ENCODE assay signal across 33 cellular contexts in genomic region chr11:1108246-1108900, GRCh38. TPM values are rescaled to one million over a fixed set of nuclear protein-coding genes. Genes with fewer than 3 reads are reported as not detected.
"Had no signal": no experiment of that assay in that cellular context is flagged by ENCODE, and none has a peak within 500 bp of the region (broad histone marks: within the 10 kb centered on the region; RNA-seq: fewer than 3 reads in every experiment).

No MANE protein-coding gene starts in this region.

- FAIRE-seq: endometrium, endothelial cell of umbilical vein had no signal

- H3K9me3 ChIP-seq: body of pancreas, colonic mucosa, esophagus squamous epithelium, gastroesophageal sphincter had no signal

- H3K4me3 ChIP-seq: body of pancreas, colonic mucosa, esophagus squamous epithelium, gastroesophageal sphincter had no signal

- ATAC-seq: activated CD4-positive, CD25-positive, alpha-beta regulatory T cell treated with anti-CD3 and anti-CD28 coated beads, Interleukin-2, amount 50 U/mL, for 24 hours; activated CD8-positive, alpha-beta T cell treated with anti-CD3 and anti-CD28 coated beads for 36 hours; activated T-cell treated with anti-CD3 and anti-CD28 coated beads, Interleukin-2, amount 50 U/mL, for 4 hours; activated T-helper 17 cell treated with anti-CD3 and anti-CD28 coated beads, Interleukin-2, amount 50 U/mL, for 72 hours; body of pancreas; gastroesophageal sphincter; T-helper 17 cell had no signal

- H3K27me3 ChIP-seq: colonic mucosa had no signal

- H3K36me3 ChIP-seq: colonic mucosa, esophagus squamous epithelium, gastroesophageal sphincter, WERI-Rb-1 had no signal

- H3K27ac ChIP-seq: body of pancreas, colonic mucosa, epithelial cell of prostate, esophagus squamous epithelium, gastroesophageal sphincter, WERI-Rb-1 had no signal

- H3K4me1 ChIP-seq: body of pancreas, colonic mucosa, esophagus squamous epithelium, gastroesophageal sphincter had no signal

- DNase-seq: activated B cell treated with CpG ODN at 0.5 μM for 24 hours; activated CD4-positive, alpha-beta T cell treated with anti-CD3 and anti-CD28 coated beads for 48 hours; activated CD4-positive, alpha-beta T cell treated with anti-CD3 and anti-CD28 coated beads, Interleukin-2, amount 50 U/mL, for 1 hour; activated CD4-positive, alpha-beta T cell treated with anti-CD3 and anti-CD28 coated beads, Interleukin-2, amount 50 U/mL, for 48 hours; activated CD8-positive, alpha-beta memory T cell treated with anti-CD3 and anti-CD28 coated beads for 24 hours; activated CD8-positive, alpha-beta T cell treated with anti-CD3 and anti-CD28 coated beads for 36 hours; activated effector memory CD4-positive, alpha-beta T cell treated with Interleukin-2 at 50 U/mL for 16 hours; activated gamma-delta T cell treated with Interleukin-2 at 50 U/mL for 16 hours; activated naive CD4-positive, alpha-beta T cell treated with anti-CD3 and anti-CD28 coated beads, Interleukin-2, amount 50 U/mL, for 16 hours; activated naive CD4-positive, alpha-beta T cell treated with Interleukin-2 at 50 U/mL for 16 hours; activated T-cell treated with anti-CD3 and anti-CD28 coated beads, Interleukin-2, amount 50 U/mL, for 4 hours; amniotic stem cell; anterior cingulate cortex; body of pancreas; caudate nucleus; colonic mucosa; effector CD8-positive, alpha-beta T cell; esophagus squamous epithelium; foreskin melanocyte; T-helper 1 cell; T-helper 17 cell; T1000; WERI-Rb-1 had no signal

RNA-seq across cellular contexts. Expression of gene MUC2, which starts 33.7 kb away (rescaled TPM):
- total RNA-seq: activated B cell treated with CpG ODN at 0.5 μM for 24 hours; activated CD8-positive, alpha-beta T cell treated with anti-CD3 and anti-CD28 coated beads for 36 hours; activated T-helper 17 cell treated with anti-CD3 and anti-CD28 coated beads, Interleukin-2, amount 50 U/mL, for 72 hours; dermis microvascular lymphatic vessel endothelial cell; endothelial cell of umbilical vein; fibroblast of lung; fibroblast of villous mesenchyme; glomerular endothelial cell; T-helper 17 cell had no signal
- polyA plus RNA-seq: endothelial cell of umbilical vein, fibroblast of lung had no signal

RNA-seq across cellular contexts. Expression of gene MUC5AC, which starts 49.4 kb away (rescaled TPM):
- total RNA-seq: activated B cell treated with CpG ODN at 0.5 μM for 24 hours; activated CD8-positive, alpha-beta T cell treated with anti-CD3 and anti-CD28 coated beads for 36 hours; activated T-helper 17 cell treated with anti-CD3 and anti-CD28 coated beads, Interleukin-2, amount 50 U/mL, for 72 hours; dermis microvascular lymphatic vessel endothelial cell; endothelial cell of umbilical vein; fibroblast of lung; fibroblast of villous mesenchyme; glomerular endothelial cell; T-helper 17 cell had no signal
- polyA plus RNA-seq: endothelial cell of umbilical vein, fibroblast of lung had no signal
